12 cellular contexts compared by ENCODE assay signal in the genomic region with DNA sequence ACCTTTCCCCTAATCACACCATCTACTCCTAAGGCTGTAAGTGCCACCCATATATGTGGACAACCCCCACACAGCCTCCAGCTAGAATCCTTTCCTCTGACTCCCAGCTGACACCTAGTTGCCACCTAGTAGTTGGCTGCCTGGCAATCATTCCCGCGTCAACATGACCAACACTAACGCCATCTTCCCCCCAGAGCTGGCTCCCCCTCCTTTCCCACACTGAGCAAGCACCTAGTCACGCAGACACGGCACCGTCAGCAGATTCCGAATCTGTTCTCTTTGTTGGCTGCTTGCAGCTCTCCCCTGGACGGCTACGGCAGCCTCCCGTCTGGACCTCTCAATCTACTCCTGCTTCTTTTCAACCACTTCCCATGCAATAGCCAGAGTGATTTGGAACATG. TPM values are rescaled to one million over a fixed set of nuclear protein-coding genes. Genes with fewer than 3 reads are reported as not detected.
DNase-seq lines count a peak whose midpoint lies in the region; ATAC-seq and TF ChIP-seq lines count a peak whose summit lies in the region.
"Had no signal": no experiment of that assay in that cellular context is flagged by ENCODE, and none has a peak within 500 bp of the region (broad histone marks: within the 10 kb centered on the region; RNA-seq: fewer than 3 reads in every experiment).

No MANE protein-coding gene starts in this region.

- no peak overlapping the region for H2AFZ ChIP-seq in HCT116 (ENCODE audit: low read depth, low read length, poor library complexity, severe bottlenecking)

- TF ChIP-seq CTCF in AG04449 (IDR thresholded peaks at IDR 0.05; ENCODE audit: insufficient read depth, low read length, missing control alignments) = no peak
- no peak for TF ChIP-seq CTCF in HCT116 (IDR thresholded peaks at IDR 0.05 in 2 of 3, conservative IDR thresholded peaks at IDR 0.05 in 1 of 3; ENCODE audit: borderline replicate concordance in 1 of 3, insufficient read depth in 1 of 3, low read depth in 2 of 3, low read length in 2 of 3)
- no peak for TF ChIP-seq CTCF in adrenal gland (IDR thresholded peaks at IDR 0.05)
- TF ChIP-seq CTCF in natural killer cell (IDR thresholded peaks at IDR 0.05) = no peak

- no peak overlapping the region for H3K9ac ChIP-seq in HCT116 (ENCODE audit: low read length)

- no peaks in the 10 kb centered on the region for H4K20me1 ChIP-seq in HCT116 (ENCODE audit: insufficient read depth)

- CTCF ChIA-PET in AG04449 (lab: Yijun Ruan, JAX) (interaction anchor here (1.2 to 1.8 kb wide), 2 partner anchors 12 to 28 kb away, joined by 3 to 5 read pairs; partner anchors contain the start of genes GON7 and UBR7), HCT116 (lab: Charles Lee) (no interaction called here)

- H3K27me3 ChIP-seq in HCT116 (ENCODE audit: insufficient read depth, low read length) = no peaks in the 10 kb centered on the region
- H3K27me3 ChIP-seq in adrenal gland = no peaks in the 10 kb centered on the region
- H3K27me3 ChIP-seq: right lobe of liver had no signal

- H3K4me1 ChIP-seq in HCT116 (ENCODE audit: control insufficient read depth in 1 of 2, insufficient read depth in 2 of 2, low read length in 2 of 2) (peaks cover 2 to 5% of the 10 kb centered on the region in 2 experiments), adrenal gland (replicated peaks in 1 of 2) (no peaks in the 10 kb centered on the region)
- H3K4me1 ChIP-seq: right lobe of liver had no signal

- H3K79me2 ChIP-seq in HCT116 (ENCODE audit: insufficient read depth, low read length) = no peaks in the 10 kb centered on the region

- no peaks in the 10 kb centered on the region for H3K9me3 ChIP-seq in HCT116 (ENCODE audit: control insufficient read depth in 1 of 2, insufficient read depth in 1 of 2, low read depth in 1 of 2, low read length in 2 of 2)
- no peaks in the 10 kb centered on the region for H3K9me3 ChIP-seq in adrenal gland (replicated peaks in 1 of 3)
- H3K9me3 ChIP-seq: right lobe of liver had no signal

- H3K4me1 Mint-ChIP-seq in natural killer cell = peaks cover 16% of the 10 kb centered on the region in 2 donors

- POLR2A ChIA-PET in AG04449 (lab: Yijun Ruan, JAX) (no interaction called here), HCT116 (lab: Charles Lee) (no interaction called here)

- peaks cover 11 to 24% of the 10 kb centered on the region in 2 donors for H3K27me3 Mint-ChIP-seq in natural killer cell (ENCODE audit: low read depth in 2 of 2)

- H3K36me3 ChIP-seq in HCT116 (ENCODE audit: control insufficient read depth in 1 of 2, insufficient read depth in 2 of 2, low read length in 2 of 2) = no peaks in the 10 kb centered on the region
- H3K36me3 ChIP-seq in adrenal gland (replicated peaks in 1 of 2) = peaks cover 0 to under 1% of the 10 kb centered on the region in 2 donors
- H3K36me3 ChIP-seq: right lobe of liver had no signal

- peak; percentile 31 for DNase-seq in AG04449 (ENCODE audit: low read depth, low spot score)
- no peak for DNase-seq in HCT116 (ENCODE audit: low read depth, low spot score)
- DNase-seq in adrenal gland = peak in 4 of 7 donors; percentile 21 to 27 (median 25)
- DNase-seq in glomerular visceral epithelial cell (ENCODE audit: extremely low spot score) = peak; percentile 78
- no peak for DNase-seq in natural killer cell
- DNase-seq in retina = no peak
- DNase-seq in NCI-H774 (lab: John Stamatoyannopoulos, UW) = no peak
- DNase-seq: activated CD4-positive, alpha-beta T cell treated with anti-CD3 and anti-CD28 coated beads, Interleukin-2, amount 10 ng/mL, durations not matched to agents 7 days and 5 days; activated naive CD8-positive, alpha-beta T cell treated with anti-CD3 and anti-CD28 coated beads, Interleukin-2, amount 10 ng/mL, durations not matched to agents 7 days and 5 days; foreskin melanocyte; right lobe of liver had no signal

- H3K4me3 Mint-ChIP-seq in natural killer cell = no peak overlapping the region
- H3K4me3 Mint-ChIP-seq: activated CD4-positive, alpha-beta T cell treated with anti-CD3 and anti-CD28 coated beads, Interleukin-2, amount 10 ng/mL, durations not matched to agents 7 days and 5 days; activated naive CD8-positive, alpha-beta T cell treated with anti-CD3 and anti-CD28 coated beads, Interleukin-2, amount 10 ng/mL, durations not matched to agents 7 days and 5 days had no signal

- H3K27ac ChIP-seq in HCT116 (ENCODE audit: low read depth, low read length) (no peak overlapping the region), adrenal gland (no peak overlapping the region)
- H3K27ac ChIP-seq: right lobe of liver had no signal

- WGBS in adrenal gland, 4 donors = 49 to 62% (median 56%) methylated on average over 10 of the region's 10 CpGs

- no TSS peak for BruUV-seq in HCT116 (replicated peaks; lab: Mats Ljungman, UMichigan)

- RAD21 ChIA-PET in HCT116 (lab: Charles Lee; ENCODE audit: low non-redundant PET in 1 of 2, low total read pairs in 2 of 2, uncharacterized antibody in 2 of 2, unreplicated experiment in 2 of 2) = no interaction called here

- intact Hi-C loops in HCT116 (cut with micrococcal nuclease) (loop anchor here (2.0 kb wide), 1 partner anchor 310 kb away; no protein-coding TSS in a partner anchor), adrenal gland (cut with DNase I) (loop anchor here (10.0 kb wide), 2 partner anchors 100 to 310 kb away; partner anchors contain the start of gene BTBD7 (in 1 of the 2)), natural killer cell (cut with micrococcal nuclease) (no loop called here)

- no peaks in the 10 kb centered on the region for H3K36me3 Mint-ChIP-seq in natural killer cell
- H3K36me3 Mint-ChIP-seq: activated naive CD8-positive, alpha-beta T cell treated with anti-CD3 and anti-CD28 coated beads, Interleukin-2, amount 10 ng/mL, durations not matched to agents 7 days and 5 days had no signal

- no peaks in the 10 kb centered on the region for H3K9me2 ChIP-seq in HCT116 (ENCODE audit: insufficient read depth)

- ATAC-seq in HCT116 (peak; percentile 24; the same call in 1 of the 2 replicates), natural killer cell (no peak), GM21360 (IDR thresholded peaks at IDR 0.05; ENCODE audit: unreplicated experiment) (no peak)

- no peak overlapping the region; the same call in 1 of the 2 replicates for H3K4me2 ChIP-seq in HCT116 (ENCODE audit: low read length)

- no peak overlapping the region for H3K27ac Mint-ChIP-seq in natural killer cell
- H3K27ac Mint-ChIP-seq: activated CD4-positive, alpha-beta T cell treated with anti-CD3 and anti-CD28 coated beads, Interleukin-2, amount 10 ng/mL, durations not matched to agents 7 days and 5 days; activated naive CD8-positive, alpha-beta T cell treated with anti-CD3 and anti-CD28 coated beads, Interleukin-2, amount 10 ng/mL, durations not matched to agents 7 days and 5 days had no signal

- H3K9me3 Mint-ChIP-seq in natural killer cell = no peaks in the 10 kb centered on the region
- H3K9me3 Mint-ChIP-seq: activated CD4-positive, alpha-beta T cell treated with anti-CD3 and anti-CD28 coated beads, Interleukin-2, amount 10 ng/mL, durations not matched to agents 7 days and 5 days; activated naive CD8-positive, alpha-beta T cell treated with anti-CD3 and anti-CD28 coated beads, Interleukin-2, amount 10 ng/mL, durations not matched to agents 7 days and 5 days had no signal

- no peak for TF ChIP-seq RAD21 in HCT116 (IDR thresholded peaks at IDR 0.05; ENCODE audit: low read depth)

- H3K4me3 ChIP-seq in AG04449 (ENCODE audit: low read depth, low read length) (no peak overlapping the region), HCT116 (replicated peaks in 1 of 2; ENCODE audit: low read depth in 1 of 2, low read length in 2 of 2) (no peak overlapping the region), adrenal gland (no peak overlapping the region)
- H3K4me3 ChIP-seq: right lobe of liver had no signal

- no peak for TF ChIP-seq POLR2A in HCT116 (IDR thresholded peaks at IDR 0.05; ENCODE audit: borderline replicate concordance, extremely low read depth, insufficient read depth, insufficient read length)
- no peak for TF ChIP-seq POLR2A in adrenal gland (IDR thresholded peaks at IDR 0.05)

TF ChIP-seq in HCT116, 20 proteins besides CTCF, POLR2A, EP300 and RAD21 (continues in another document):
- TF ChIP-seq, protein P1, sequence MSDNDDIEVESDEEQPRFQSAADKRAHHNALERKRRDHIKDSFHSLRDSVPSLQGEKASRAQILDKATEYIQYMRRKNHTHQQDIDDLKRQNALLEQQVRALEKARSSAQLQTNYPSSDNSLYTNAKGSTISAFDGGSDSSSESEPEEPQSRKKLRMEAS (IDR thresholded peaks at IDR 0.05) = no peak
- no peak for TF ChIP-seq ZNF274 (IDR thresholded peaks at IDR 0.05; ENCODE audit: low read depth, low read length)
- TF ChIP-seq, protein P2, sequence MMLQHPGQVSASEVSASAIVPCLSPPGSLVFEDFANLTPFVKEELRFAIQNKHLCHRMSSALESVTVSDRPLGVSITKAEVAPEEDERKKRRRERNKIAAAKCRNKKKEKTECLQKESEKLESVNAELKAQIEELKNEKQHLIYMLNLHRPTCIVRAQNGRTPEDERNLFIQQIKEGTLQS (IDR thresholded peaks at IDR 0.05) = no peak
- no peak for TF ChIP-seq ELF1 (IDR thresholded peaks at IDR 0.05; ENCODE audit: borderline replicate concordance, low read depth)
- TF ChIP-seq ZFX (IDR thresholded peaks at IDR 0.05) = no peak

RNA-seq across cellular contexts. Expression of gene UBR7, which starts 27.7 kb away (rescaled TPM):
- total RNA-seq in HCT116 (2021; ENCODE audit: unreplicated experiment) = 23.9 TPM
- polyA plus RNA-seq in HCT116 (2012) = 17.8 and 20.4 TPM in 2 replicates
- total RNA-seq in adrenal gland = 10 to 100 TPM; 13.2 to 32.9 (median 18.4) TPM
- 10 to 100 TPM in 1 of 3 donors, 1 to 10 TPM in 2; 7.8 to 26.5 (median 9.3) TPM for polyA plus RNA-seq in adrenal gland
- 10 to 100 TPM; 17.0 to 23.4 (median 18.6) TPM for total RNA-seq in natural killer cell

RNA-seq across cellular contexts. Expression of gene GON7, which starts 27.9 kb away (rescaled TPM):
- total RNA-seq in HCT116 (2021; ENCODE audit: unreplicated experiment) (11.2 TPM), adrenal gland (10 to 100 TPM in 7 of 8 donors, 1 to 10 TPM in 1; 9.4 to 23.2 (median 18.0) TPM), natural killer cell (1 to 10 TPM; 3.2 to 6.6 (median 5.2) TPM)
- 5.4 and 7.4 TPM in 2 replicates for polyA plus RNA-seq in HCT116 (2012)
- 10 to 100 TPM; 13.3 to 34.9 (median 16.9) TPM for polyA plus RNA-seq in adrenal gland

RNA-seq across cellular contexts. Expression of gene LYSET, which starts 49.7 kb away (rescaled TPM):
- total RNA-seq in HCT116 (2021; ENCODE audit: unreplicated experiment) (19.5 TPM), adrenal gland (10 to 100 TPM; 17.2 to 37.9 (median 22.0) TPM), natural killer cell (10 to 100 TPM in 1 of 3 donors, 1 to 10 TPM in 2; 6.1 to 13.1 (median 9.0) TPM)
- polyA plus RNA-seq in HCT116 (2012) = 12.9 and 15.9 TPM in 2 replicates
- polyA plus RNA-seq in adrenal gland = 10 to 100 TPM; 12.0 to 32.9 (median 22.7) TPM

RNA-seq across cellular contexts. Expression of gene MOAP1, which starts 50.1 kb away (rescaled TPM):
- total RNA-seq in HCT116 (2021; ENCODE audit: unreplicated experiment) (14.2 TPM), adrenal gland (10 to 100 TPM; 29.0 to 52.9 (median 38.6) TPM), natural killer cell (100 to 1,000 TPM in 1 of 3 donors, 10 to 100 TPM in 2; 89.5 to 106 (median 91.4) TPM)
- 12.3 and 13.4 TPM in 2 replicates for polyA plus RNA-seq in HCT116 (2012)
- 10 to 100 TPM; 12.7 to 55.6 (median 13.8) TPM for polyA plus RNA-seq in adrenal gland

Comparison
In these comparisons a context has a peak if more than half of its experiments do, and no peak if none do; other contexts are left out.
1. DNase-seq: peak in AG04449 (single experiment), adrenal gland (4 of 7) and glomerular visceral epithelial cell (single experiment); none in HCT116 (single experiment), natural killer cell (single experiment), retina (single experiment) and NCI-H774 (single experiment).